In the genomic region with DNA sequence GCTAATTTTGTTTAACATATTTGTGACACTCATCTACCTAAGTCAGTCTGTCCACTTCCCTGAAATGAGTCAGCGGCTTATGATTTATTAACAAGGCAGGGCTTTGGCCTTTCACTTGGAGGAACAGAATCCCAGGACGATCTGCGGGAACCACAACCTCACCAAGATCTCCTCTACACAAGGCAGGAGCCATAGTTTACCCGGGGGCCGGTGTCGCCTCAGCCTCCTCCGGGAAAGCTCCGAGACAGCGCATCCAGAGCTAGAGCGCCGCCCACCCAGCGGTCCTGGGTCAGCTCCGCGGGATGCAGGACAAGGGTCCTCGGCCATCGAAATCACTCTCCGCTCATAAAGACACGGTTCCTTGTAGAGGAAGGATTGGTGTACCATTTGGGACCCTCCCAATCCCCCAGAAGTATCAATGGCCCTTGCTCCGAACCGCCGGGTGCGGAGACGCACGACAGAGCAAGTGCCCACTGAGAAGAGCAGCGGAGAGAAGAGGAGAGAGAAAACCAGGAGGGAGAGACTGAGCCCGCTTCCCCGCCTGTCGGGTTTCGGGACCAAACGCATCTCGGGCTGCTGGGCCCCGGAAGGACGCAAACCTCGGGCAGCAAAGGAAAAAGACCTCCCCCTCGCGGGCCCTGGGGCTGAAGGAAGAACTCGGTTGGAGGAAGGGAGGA, we compare ENCODE assay signal across 8 cellular contexts. TPM values are rescaled to one million over a fixed set of nuclear protein-coding genes. Genes with fewer than 3 reads are reported as not detected.
A peak's percentile ranks its signal among the peaks of the same experiment; 100 is the strongest.
DNase-seq lines count a peak whose midpoint lies in the region; ATAC-seq and TF ChIP-seq lines count a peak whose summit lies in the region.

No MANE protein-coding gene starts in this region.

- H3K9me2 ChIP-seq in MM.1S (replicated peaks; ENCODE audit: insufficient read depth, low read length), result no peaks in the 10 kb centered on the region
- no peaks in the 10 kb centered on the region for H3K9me2 ChIP-seq in SK-N-SH

- H3K9ac ChIP-seq in HUES64 (ENCODE audit: low read depth, low read length), result peak overlapping the region; percentile 69
- no peak overlapping the region for H3K9ac ChIP-seq in MM.1S (ENCODE audit: low read length)
- H3K9ac ChIP-seq in SK-N-SH, result no peak overlapping the region

- H3F3A ChIP-seq in MM.1S (ENCODE audit: insufficient read depth, low read length), result no peaks in the 10 kb centered on the region
- peaks cover 11% of the 10 kb centered on the region for H3F3A ChIP-seq in SK-N-SH (replicated peaks; ENCODE audit: insufficient read depth)

- TF ChIP-seq CTCF in epithelial cell of proximal tubule (conservative IDR thresholded peaks at IDR 0.05; ENCODE audit: low read depth, low read length) (no peak), MM.1S (IDR thresholded peaks at IDR 0.05; ENCODE audit: low read length) (no peak), GM20000 (IDR thresholded peaks at IDR 0.05; ENCODE audit: extremely low read depth, missing control alignments) (no peak), SK-N-SH (IDR thresholded peaks at IDR 0.05) (no peak)

- WGBS in HUES64, result 47% methylated on average over 37 of the region's 37 CpGs
- 94% methylated on average over 35 of the region's 37 CpGs for WGBS in SK-N-SH (ENCODE audit: low lambda C conversion rate)

- no peak overlapping the region for H3K4me2 ChIP-seq in MM.1S (ENCODE audit: low read depth, low read length)
- no peak overlapping the region for H3K4me2 ChIP-seq in SK-N-SH

- no peak overlapping the region for H2AFZ ChIP-seq in MM.1S (ENCODE audit: low read length)
- H2AFZ ChIP-seq in SK-N-SH (ENCODE audit: low read depth), result no peak overlapping the region

- no peak for TF ChIP-seq RAD21 in SK-N-SH (IDR thresholded peaks at IDR 0.05; ENCODE audit: low read length)

- POLR2A ChIA-PET in SK-N-SH (lab: Yijun Ruan, JAX), result no interaction called here

- H3K4me3 ChIP-seq in HUES64 (ENCODE audit: low read length) (peak overlapping the region; percentile 76), epithelial cell of proximal tubule (ENCODE audit: low read depth, low read length) (peak overlapping the region; percentile 65), MM.1S (ENCODE audit: low read length) (no peak overlapping the region), SK-N-SH (ENCODE audit: low read depth in 2 of 2, low read length in 1 of 2) (no peak overlapping the region; a peak in 1 of 4 replicates)

- H3K4me1 ChIP-seq in HUES64 (ENCODE audit: insufficient read depth, low read length) (peaks cover 17% of the 10 kb centered on the region; the same call in 1 of the 2 replicates), MM.1S (ENCODE audit: low read length) (no peaks in the 10 kb centered on the region), SK-N-SH (ENCODE audit: control insufficient read depth in 1 of 2, insufficient read depth in 2 of 2, low read depth in 1 of 2, low read length in 1 of 2) (peaks cover 28 to 32% of the 10 kb centered on the region in 2 experiments; a peak in 3 of 4 replicates)

- H3K9me3 ChIP-seq in HUES64 (ENCODE audit: insufficient read depth, low read depth, low read length), result no peaks in the 10 kb centered on the region
- H3K9me3 ChIP-seq in MM.1S (replicated peaks; ENCODE audit: insufficient read depth, low read length), result no peaks in the 10 kb centered on the region
- no peaks in the 10 kb centered on the region for H3K9me3 ChIP-seq in SK-N-SH

- CTCF ChIA-PET in SK-N-SH (lab: Yijun Ruan, JAX), result interaction anchor here (0.7 kb wide), 1 partner anchor 757 kb away, joined by 3 read pairs; no protein-coding TSS in a partner anchor

- H3K36me3 ChIP-seq in HUES64 (ENCODE audit: insufficient read depth, low read length) (no peaks in the 10 kb centered on the region), MM.1S (replicated peaks; ENCODE audit: insufficient read depth, low read length) (no peaks in the 10 kb centered on the region), SK-N-SH (replicated peaks in 1 of 2; ENCODE audit: control insufficient read depth in 1 of 2, insufficient read depth in 2 of 2, low read length in 1 of 2) (no peaks in the 10 kb centered on the region)

- H4K20me1 ChIP-seq in MM.1S (ENCODE audit: insufficient read depth, low read length) (no peaks in the 10 kb centered on the region), SK-N-SH (ENCODE audit: insufficient read depth) (no peaks in the 10 kb centered on the region)

- H3K27ac ChIP-seq in HUES64 (ENCODE audit: low read depth, low read length) (no peak overlapping the region), MM.1S (ENCODE audit: low read length) (no peak overlapping the region), SK-N-SH (ENCODE audit: low read depth in 2 of 2, low read length in 1 of 2) (no peak overlapping the region; a peak in 2 of 4 replicates)

- in situ Hi-C loops in KBM-7 (cut with MboI; ENCODE audit: low pct_unique_long_range_greater_than_20kb, low sequenced_read_pairs), result no loop called here

- no peak for DNase-seq in epithelial cell of proximal tubule (ENCODE audit: low read depth)
- DNase-seq in nucleus accumbens (lab: John Stamatoyannopoulos, UW), result peak in 39 of 56 donors; percentile 3 to 59 (median 24)
- DNase-seq in MM.1S, result no peak
- no peak for DNase-seq in GM20000 (ENCODE audit: low spot score)
- DNase-seq in SK-N-SH, result no peak
- no peak for DNase-seq in KBM-7

- H3K79me2 ChIP-seq in MM.1S (ENCODE audit: low read length) (no peaks in the 10 kb centered on the region), SK-N-SH (ENCODE audit: insufficient read depth) (no peaks in the 10 kb centered on the region)

- peak; percentile 47 for ATAC-seq in GM18861 (IDR thresholded peaks at IDR 0.05; ENCODE audit: unreplicated experiment)

- no peak for TF ChIP-seq EP300 in SK-N-SH (IDR thresholded peaks at IDR 0.05; ENCODE audit: borderline replicate concordance in 1 of 2, low read depth in 1 of 2, low read length in 1 of 2)

- H3K27me3 ChIP-seq in HUES64 (ENCODE audit: insufficient read depth, low read length) (peaks cover 26% of the 10 kb centered on the region), MM.1S (replicated peaks; ENCODE audit: insufficient read depth, low read length) (no peaks in the 10 kb centered on the region), SK-N-SH (ENCODE audit: insufficient read depth) (no peaks in the 10 kb centered on the region)

TF ChIP-seq in SK-N-SH, 30 proteins besides CTCF, POLR2A, EP300 and RAD21:
- TF ChIP-seq RFX5 (IDR thresholded peaks at IDR 0.05; ENCODE audit: low read length), result no peak
- no peak for TF ChIP-seq TAF1 (IDR thresholded peaks at IDR 0.05; ENCODE audit: borderline replicate concordance, low read depth, low read length)
- no peak for TF ChIP-seq FOSL2 (IDR thresholded peaks at IDR 0.05; ENCODE audit: borderline replicate concordance, low read depth)
- TF ChIP-seq EZH2phosphoT487 (IDR thresholded peaks at IDR 0.05; ENCODE audit: borderline replicate concordance, low read depth), result no peak
- no peak for TF ChIP-seq NRF1 (IDR thresholded peaks at IDR 0.05; ENCODE audit: low read depth, low read length)
- no peak for TF ChIP-seq FOXM1 (IDR thresholded peaks at IDR 0.05; ENCODE audit: low read depth)
- TF ChIP-seq MXI1 (IDR thresholded peaks at IDR 0.05; ENCODE audit: low read depth, low read length), result no peak
- no peak for TF ChIP-seq RXRA (IDR thresholded peaks at IDR 0.05; ENCODE audit: borderline replicate concordance, low read depth)
- no peak for TF ChIP-seq JUND (IDR thresholded peaks at IDR 0.05)
- TF ChIP-seq, protein P1, sequence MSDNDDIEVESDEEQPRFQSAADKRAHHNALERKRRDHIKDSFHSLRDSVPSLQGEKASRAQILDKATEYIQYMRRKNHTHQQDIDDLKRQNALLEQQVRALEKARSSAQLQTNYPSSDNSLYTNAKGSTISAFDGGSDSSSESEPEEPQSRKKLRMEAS (IDR thresholded peaks at IDR 0.05; ENCODE audit: low read depth), result no peak
- TF ChIP-seq GABPA (IDR thresholded peaks at IDR 0.05; ENCODE audit: low read depth), result no peak
- no peak for TF ChIP-seq CHD2 (IDR thresholded peaks at IDR 0.05; ENCODE audit: low read length, partially characterized antibody)
- no peak for TF ChIP-seq MEF2A (IDR thresholded peaks at IDR 0.05; ENCODE audit: borderline replicate concordance, low read depth)
- no peak for TF ChIP-seq SIN3A (IDR thresholded peaks at IDR 0.05; ENCODE audit: borderline replicate concordance, low read depth, low read length)

RNA-seq across cellular contexts. Expression of gene ALCAM, which starts 13.1 kb away (rescaled TPM):
- polyA plus RNA-seq in HUES64 (2013, experiment 1 of 2), result 23.0 TPM
- 26.2 TPM for polyA plus RNA-seq in HUES64 (2013, experiment 2 of 2)
- total RNA-seq in epithelial cell of proximal tubule, result 121 and 166 TPM in 2 replicates
- polyA plus RNA-seq in SK-N-SH (2012; rRNA removed), result 58.3 and 87.2 TPM in 2 replicates
- polyA plus RNA-seq in SK-N-SH (2012; cell fraction: cytosol; rRNA removed), result 80.1 and 85.7 TPM in 2 replicates
- polyA plus RNA-seq in SK-N-SH (2012; cell fraction: nucleus; rRNA removed), result 46.5 and 91.5 TPM in 2 replicates

Comparison
In these comparisons a context has a peak if more than half of its experiments do, and no peak if none do; other contexts are left out.
1. H3K4me3 ChIP-seq: peak in HUES64 (single experiment) and epithelial cell of proximal tubule (single experiment); none in MM.1S (single experiment) and SK-N-SH (0 of 2).
2. DNase-seq: peak in nucleus accumbens (39 of 56); none in epithelial cell of proximal tubule (single experiment), MM.1S (single experiment), GM20000 (single experiment), SK-N-SH (single experiment) and KBM-7 (single experiment).